7 cellular contexts compared by ENCODE assay signal in genomic region chr2:223721746-223722145, GRCh38.
"Had no signal": no experiment of that assay in that cellular context is flagged by ENCODE, and none has a peak within 500 bp of the region (broad histone marks: within the 10 kb centered on the region; RNA-seq: fewer than 3 reads in every experiment).

No MANE protein-coding gene starts in this region.

- FAIRE-seq: HTR-8/SVneo, K562 had no signal

- DNase-seq: GM23248, GOT3, HCEC 1CT, IMR-90, KG1 had no signal

- H3K4me3 ChIP-seq: GM23248, K562 had no signal

- ATAC-seq: K562 had no signal

- H3K27ac ChIP-seq: GM23248 had no signal
